Comparison of ENCODE assay signal across 8 cellular contexts in genomic region chr6:10759312-10759839, GRCh38. TPM values are rescaled to one million over a fixed set of nuclear protein-coding genes. Genes with fewer than 3 reads are reported as not detected.
DNase-seq lines count a peak whose midpoint lies in the region; ATAC-seq and TF ChIP-seq lines count a peak whose summit lies in the region.

No MANE protein-coding gene starts in this region.

- H3K9me3 ChIP-seq in naive thymus-derived CD4-positive, alpha-beta T cell (ENCODE audit: control insufficient read depth in 2 of 3, low read length in 3 of 3): no peaks in the 10 kb centered on the region

- H3K36me3 ChIP-seq in naive thymus-derived CD4-positive, alpha-beta T cell (ENCODE audit: control insufficient read depth in 2 of 3, insufficient read depth in 3 of 3, low read length in 3 of 3): peaks cover 0 to 36% (median 4%) of the 10 kb centered on the region in 3 experiments

- H3K4me3 Mint-ChIP-seq in naive thymus-derived CD4-positive, alpha-beta T cell: no peak overlapping the region

- CTCF ChIA-PET in GM10248 (lab: Yijun Ruan, JAX): interaction anchor here (0.6 to 4.8 kb wide), 9 partner anchors 10 to 283 kb away, joined by 3 to 35 read pairs (median 3); partner anchors contain the start of gene TMEM14B
- CTCF ChIA-PET in naive thymus-derived CD4-positive, alpha-beta T cell (lab: Charles Lee): interaction anchor here (0.6 to 1.2 kb wide), 2 partner anchors 11 to 37 kb away, joined by 3 to 4 read pairs; partner anchors contain the start of genes TMEM14B and TMEM14C

- H3K27me3 ChIP-seq in naive thymus-derived CD4-positive, alpha-beta T cell (ENCODE audit: control insufficient read depth in 2 of 2, insufficient read depth in 2 of 2, low read length in 2 of 2): no peaks in the 10 kb centered on the region

- no peaks in the 10 kb centered on the region for H3K27me3 Mint-ChIP-seq in naive thymus-derived CD4-positive, alpha-beta T cell

- no peak overlapping the region for H3K4me3 ChIP-seq in naive thymus-derived CD4-positive, alpha-beta T cell (ENCODE audit: low read length)

- no peaks in the 10 kb centered on the region for H3K9me3 Mint-ChIP-seq in naive thymus-derived CD4-positive, alpha-beta T cell

- in situ Hi-C loops in ACHN (cut with HindIII; ENCODE audit: low pct_ligation_motif_present, low pct_unique_long_range_greater_than_20kb, low sequenced_read_pairs): no loop called here

- no peaks in the 10 kb centered on the region for H3K4me1 ChIP-seq in naive thymus-derived CD4-positive, alpha-beta T cell (ENCODE audit: control insufficient read depth in 2 of 2, insufficient read depth in 2 of 2, low read length in 2 of 2)

- POLR2A ChIA-PET in GM10248 (lab: Yijun Ruan, JAX): no interaction called here
- POLR2A ChIA-PET in naive thymus-derived CD4-positive, alpha-beta T cell (lab: Charles Lee): interaction anchor here (0.9 to 1.5 kb wide), 2 partner anchors 12 to 39 kb away, joined by 3 to 5 read pairs; partner anchors contain the start of gene TMEM14B

- H3K27ac ChIP-seq in naive thymus-derived CD4-positive, alpha-beta T cell (ENCODE audit: low read depth, low read length): no peak overlapping the region

- DNase-seq in ACHN: peak; percentile 95
- DNase-seq in GM10248 (ENCODE audit: extremely low spot score): peak; percentile 28
- peak; percentile 3 for DNase-seq in SHP77 treated with DMSO at 0.1 percent for 48 hours (lab: John Stamatoyannopoulos, UW)
- DNase-seq in erythroblast (lab: John Stamatoyannopoulos, UW): peak; percentile 74 to 80
- DNase-seq in naive thymus-derived CD4-positive, alpha-beta T cell: peak in 4 of 9 donors; percentile 8 to 27 (median 14)
- no peak for DNase-seq in retina
- DNase-seq in effector CD4-positive, alpha-beta T cell: no peak

- peak; percentile 72 for ATAC-seq in HG03280 (IDR thresholded peaks at IDR 0.05; ENCODE audit: unreplicated experiment)
- peak; percentile 66 for ATAC-seq in naive thymus-derived CD4-positive, alpha-beta T cell

- H3K4me1 Mint-ChIP-seq in naive thymus-derived CD4-positive, alpha-beta T cell: peaks cover 5 to 35% (median 24%) of the 10 kb centered on the region in 7 donors

- peak overlapping the region in 2 of 9 donors; percentile 28 to 72 for H3K27ac Mint-ChIP-seq in naive thymus-derived CD4-positive, alpha-beta T cell

- TF ChIP-seq POLR2A in erythroblast (IDR thresholded peaks at IDR 0.05; ENCODE audit: low read length): no peak

- peaks cover 12 to 61% (median 36%) of the 10 kb centered on the region in 5 donors for H3K36me3 Mint-ChIP-seq in naive thymus-derived CD4-positive, alpha-beta T cell

- intact Hi-C loops in naive thymus-derived CD4-positive, alpha-beta T cell (cut with micrococcal nuclease): loop anchor here (1.0 kb wide), 2 partner anchors 12 to 249 kb away; partner anchors contain the start of gene TMEM14B (in 1 of the 2)

- peak; percentile 27 for TF ChIP-seq CTCF in GM10248 (IDR thresholded peaks at IDR 0.05; ENCODE audit: control extremely low read depth, extremely low read depth, low read depth, missing control alignments)

RNA-seq across cellular contexts. Expression of gene TMEM14B, which starts 11.8 kb away (rescaled TPM):
- total RNA-seq in naive thymus-derived CD4-positive, alpha-beta T cell: 10 to 100 TPM; 48.6 to 93.8 (median 75.4) TPM
- polyA plus RNA-seq in naive thymus-derived CD4-positive, alpha-beta T cell: 100 to 1,000 TPM; 157 to 257 TPM

RNA-seq across cellular contexts. Expression of gene TMEM14C, which starts 36.5 kb away (rescaled TPM):
- 10 to 100 TPM; 20.2 to 64.3 (median 25.0) TPM for total RNA-seq in naive thymus-derived CD4-positive, alpha-beta T cell
- polyA plus RNA-seq in naive thymus-derived CD4-positive, alpha-beta T cell: 100 to 1,000 TPM in 1 of 2 donors, 10 to 100 TPM in 1; 68.0 to 172 TPM

Comparison
In these comparisons a context has a peak if more than half of its experiments do, and no peak if none do; other contexts are left out.
1. DNase-seq: peak in ACHN (single experiment), GM10248 (single experiment), SHP77 treated with DMSO at 0.1 percent for 48 hours (single experiment) and erythroblast (2 of 2); none in retina (single experiment) and effector CD4-positive, alpha-beta T cell (single experiment).